ENCODE assay signal across 23 cellular contexts in the genomic region with DNA sequence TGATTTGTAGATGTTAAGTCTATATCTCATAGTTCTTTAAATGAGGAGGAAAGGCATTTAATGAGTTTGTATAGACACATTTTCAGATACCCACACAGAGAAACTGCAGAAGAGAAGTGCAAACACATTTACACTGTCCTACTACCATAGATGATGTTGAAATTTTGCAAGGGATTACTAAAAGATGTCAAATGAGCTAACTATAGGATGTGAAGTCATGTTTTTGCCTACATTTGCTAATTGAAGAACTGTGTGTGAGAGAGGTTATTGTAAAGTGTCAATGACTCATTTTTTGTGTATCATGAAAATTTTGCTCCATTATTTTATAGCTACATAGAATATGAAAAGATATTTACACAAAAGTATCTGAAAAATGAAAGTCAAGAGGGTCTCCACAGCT.
"Had no signal": no experiment of that assay in that cellular context is flagged by ENCODE, and none has a peak within 500 bp of the region (broad histone marks: within the 10 kb centered on the region; RNA-seq: fewer than 3 reads in every experiment).

No MANE protein-coding gene starts in this region.

- H3K27me3 ChIP-seq: neural progenitor cell, ovary, right lobe of liver, sigmoid colon, stomach, thyroid gland, tibial nerve, upper lobe of left lung, vagina had no signal

- H3K4me3 ChIP-seq: neural progenitor cell, ovary, psoas muscle, right lobe of liver, sigmoid colon, stomach, thoracic aorta, thyroid gland, tibial nerve, upper lobe of left lung, vagina had no signal

- DNase-seq: occipital lobe; ovary; posterior cingulate gyrus; psoas muscle; right cardiac atrium; right lobe of liver; sigmoid colon; small intestine; stimulated activated CD4-positive, alpha-beta T cell treated with anti-CD3 and anti-CD28 coated beads, Interleukin-15, amount 100 ng/mL, for 24 hours; stimulated activated CD4-positive, alpha-beta T cell treated with anti-CD3 and anti-CD28 coated beads, Interleukin-2, amount 100 ng/mL, for 24 hours; stimulated activated CD4-positive, alpha-beta T cell treated with anti-CD3 and anti-CD28 coated beads, Interleukin-2, amount 100 ng/mL, for 48 hours; stimulated activated CD4-positive, alpha-beta T cell treated with anti-CD3 and anti-CD28 coated beads, Interleukin-4, amount 100 ng/mL, for 24 hours; stimulated activated naive B cell treated with anti-CD40 and anti-IgM and Interleukin-4, amounts not matched to agents 10 μg/mL and 1 μg/mL and 100 μg/mL, for 72 hours; stimulated activated naive CD4-positive, alpha-beta T cell treated with Interleukin-2 at 50 U/mL for 16 hours; stomach; thyroid gland; trophoblast cell; upper lobe of left lung had no signal

- H3K36me3 ChIP-seq: neural progenitor cell, ovary, right lobe of liver, sigmoid colon, stomach, thoracic aorta, thyroid gland, tibial nerve, upper lobe of left lung, vagina had no signal

- FAIRE-seq: small intestine, urothelium cell line had no signal
